Comparison of ENCODE assay signal across 12 cellular contexts in genomic region chr13:26500618-26501320, GRCh38.
"Had no signal": no experiment of that assay in that cellular context is flagged by ENCODE, and none has a peak within 500 bp of the region (broad histone marks: within the 10 kb centered on the region; RNA-seq: fewer than 3 reads in every experiment).

No MANE protein-coding gene starts in this region.

- ATAC-seq: left lobe of liver; right lobe of liver; stimulated activated naive CD8-positive, alpha-beta T cell treated with anti-CD3 and anti-CD28 coated beads, Interleukin-15, amount 100 ng/mL, for 72 hours; upper lobe of right lung had no signal

- H3K9me3 Mint-ChIP-seq: activated B cell treated with CpG ODN at 0.5 μM for 24 hours; activated CD4-positive, alpha-beta T cell treated with anti-CD3 and anti-CD28 coated beads, Interleukin-2, amount 10 ng/mL, durations not matched to agents 7 days and 5 days; neural crest cell; stimulated activated naive CD8-positive, alpha-beta T cell treated with anti-CD3 and anti-CD28 coated beads, Interleukin-15, amount 100 ng/mL, for 72 hours had no signal

- H3K27me3 ChIP-seq: cardiac muscle cell, hepatocyte, ovary, right lobe of liver, testis, upper lobe of right lung had no signal

- H3K4me1 ChIP-seq: right lobe of liver, testis, upper lobe of right lung had no signal

- H3K4me1 Mint-ChIP-seq: activated B cell treated with CpG ODN at 0.5 μM for 24 hours had no signal

- H3K27ac Mint-ChIP-seq: activated B cell treated with CpG ODN at 0.5 μM for 24 hours; activated CD4-positive, alpha-beta T cell treated with anti-CD3 and anti-CD28 coated beads, Interleukin-2, amount 10 ng/mL, durations not matched to agents 7 days and 5 days had no signal

- H3K4me3 Mint-ChIP-seq: activated B cell treated with CpG ODN at 0.5 μM for 24 hours; activated CD4-positive, alpha-beta T cell treated with anti-CD3 and anti-CD28 coated beads, Interleukin-2, amount 10 ng/mL, durations not matched to agents 7 days and 5 days; neural crest cell; stimulated activated naive CD8-positive, alpha-beta T cell treated with anti-CD3 and anti-CD28 coated beads, Interleukin-15, amount 100 ng/mL, for 72 hours had no signal

- H3K36me3 ChIP-seq: cardiac muscle cell, ovary, right lobe of liver, upper lobe of right lung had no signal

- H3K4me3 ChIP-seq: cardiac muscle cell, hepatocyte, ovary, right lobe of liver, testis, upper lobe of right lung had no signal

- H3K4me2 ChIP-seq: hepatocyte had no signal

- H3K27me3 Mint-ChIP-seq: activated CD4-positive, alpha-beta T cell treated with anti-CD3 and anti-CD28 coated beads, Interleukin-2, amount 10 ng/mL, durations not matched to agents 7 days and 5 days; stimulated activated naive CD8-positive, alpha-beta T cell treated with anti-CD3 and anti-CD28 coated beads, Interleukin-15, amount 100 ng/mL, for 72 hours had no signal

- H3K27ac ChIP-seq: cardiac muscle cell, hepatocyte, ovary, right lobe of liver, testis, upper lobe of right lung had no signal

- DNase-seq: activated B cell treated with CpG ODN at 0.5 μM for 24 hours; activated CD4-positive, alpha-beta T cell treated with anti-CD3 and anti-CD28 coated beads, Interleukin-2, amount 10 ng/mL, durations not matched to agents 7 days and 5 days; midbrain; ovary; right lobe of liver; stimulated activated naive CD8-positive, alpha-beta T cell treated with anti-CD3 and anti-CD28 coated beads, Interleukin-15, amount 100 ng/mL, for 72 hours; testis; upper lobe of right lung had no signal

- H3K9me3 ChIP-seq: ovary, right lobe of liver, testis, upper lobe of right lung had no signal
